In the genomic region with DNA sequence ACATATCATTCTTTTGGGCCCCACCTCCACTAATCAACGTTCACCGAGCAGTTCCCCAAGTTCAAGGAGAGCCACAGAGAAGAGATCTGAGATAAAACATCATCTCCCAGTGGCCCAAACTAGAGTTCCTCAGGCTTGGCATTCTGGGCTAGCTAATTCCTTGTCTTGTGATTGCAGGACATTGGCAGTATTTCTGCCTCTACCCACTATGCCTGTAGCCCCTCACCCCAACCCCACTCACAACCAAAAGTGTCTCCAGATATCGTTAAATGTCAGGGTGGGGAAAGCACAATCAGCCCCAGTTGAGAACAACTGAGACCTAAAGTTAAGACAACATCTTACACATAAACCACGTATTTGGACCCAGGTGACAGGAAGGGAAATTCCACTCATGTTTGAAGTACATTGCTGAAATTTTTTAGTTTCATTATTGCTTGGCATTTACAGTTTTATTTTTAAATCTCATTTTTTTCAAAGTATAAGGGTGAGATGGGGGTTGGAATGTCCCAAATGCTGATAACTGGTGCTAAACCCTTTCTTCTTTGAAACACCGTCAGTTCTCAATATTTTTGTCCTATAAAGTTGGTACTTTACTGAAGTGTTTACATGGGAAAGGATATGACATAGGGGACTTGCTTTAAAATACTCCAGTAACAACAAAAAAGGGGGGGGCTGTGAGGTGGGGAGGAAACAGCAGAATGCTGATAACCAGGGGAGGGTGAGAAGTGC, we compare ENCODE assay signal across 1 cellular context.
TF ChIP-seq lines count a peak whose summit lies in the region.

No MANE protein-coding gene starts in this region.

TF ChIP-seq in IMR-90, 13 proteins besides CTCF, POLR2A, EP300 and RAD21:
- TF ChIP-seq CHD1 (IDR thresholded peaks at IDR 0.05; ENCODE audit: low read depth, low read length) = no peak
- TF ChIP-seq SMC3 (IDR thresholded peaks at IDR 0.05; ENCODE audit: low read depth, low read length) = no peak
- TF ChIP-seq, protein P1, sequence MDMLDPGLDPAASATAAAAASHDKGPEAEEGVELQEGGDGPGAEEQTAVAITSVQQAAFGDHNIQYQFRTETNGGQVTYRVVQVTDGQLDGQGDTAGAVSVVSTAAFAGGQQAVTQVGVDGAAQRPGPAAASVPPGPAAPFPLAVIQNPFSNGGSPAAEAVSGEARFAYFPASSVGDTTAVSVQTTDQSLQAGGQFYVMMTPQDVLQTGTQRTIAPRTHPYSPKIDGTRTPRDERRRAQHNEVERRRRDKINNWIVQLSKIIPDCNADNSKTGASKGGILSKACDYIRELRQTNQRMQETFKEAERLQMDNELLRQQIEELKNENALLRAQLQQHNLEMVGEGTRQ (IDR thresholded peaks at IDR 0.05; ENCODE audit: low read depth, low read length) = no peak
